23 cellular contexts compared by ENCODE assay signal in the genomic region with DNA sequence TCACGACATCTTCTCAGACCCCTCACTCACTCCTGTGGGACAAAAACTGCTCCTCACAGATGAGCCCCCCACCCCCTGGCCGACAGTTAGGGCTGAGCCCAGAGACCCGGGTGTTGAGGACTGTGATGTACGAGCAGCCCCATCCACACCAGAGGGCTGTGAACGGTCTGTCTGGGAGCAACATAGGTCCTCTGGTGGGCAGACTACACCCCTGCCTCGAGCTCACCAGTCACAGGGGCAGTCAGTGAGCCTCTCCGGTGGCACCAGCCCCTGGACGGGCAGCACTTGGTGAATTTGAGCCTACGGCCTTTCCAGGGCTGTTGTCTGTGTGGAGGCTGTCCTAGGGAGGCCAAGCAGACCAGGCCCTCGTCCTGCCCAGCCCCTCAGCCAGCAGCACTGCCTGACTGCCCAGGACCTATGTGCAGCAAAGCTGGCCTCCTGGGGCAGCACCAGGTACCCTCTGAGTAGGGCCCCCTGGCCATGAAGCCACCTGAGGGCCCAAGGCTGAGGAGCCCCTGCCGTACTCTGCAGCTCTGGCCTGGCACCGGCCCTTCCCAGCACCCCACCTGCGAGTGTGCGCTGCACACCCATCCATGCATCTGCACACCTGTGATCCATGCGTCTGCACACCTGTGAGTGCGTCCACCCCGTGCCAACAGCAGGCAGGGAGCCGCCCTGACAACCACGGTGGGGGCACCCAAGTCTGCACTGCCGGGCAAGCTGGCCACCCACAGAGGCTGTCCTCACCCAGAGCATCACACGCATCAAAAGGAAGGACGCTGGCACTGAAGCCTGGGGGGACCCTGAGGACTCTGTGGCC.
DNase-seq lines count a peak whose midpoint lies in the region; ATAC-seq and TF ChIP-seq lines count a peak whose summit lies in the region.
"Had no signal": no experiment of that assay in that cellular context is flagged by ENCODE, and none has a peak within 500 bp of the region (broad histone marks: within the 10 kb centered on the region; RNA-seq: fewer than 3 reads in every experiment).

No MANE protein-coding gene starts in this region.

- no peak overlapping the region for H3K4me3 Mint-ChIP-seq in chondrocyte (ENCODE audit: unreplicated experiment)
- H3K4me3 Mint-ChIP-seq in neural progenitor cell: peak overlapping the region; percentile 25
- no peak overlapping the region for H3K4me3 Mint-ChIP-seq in CD4-positive, alpha-beta T cell
- H3K4me3 Mint-ChIP-seq: CD8-positive, alpha-beta T cell; HFFc6 had no signal

- H3K14ac ChIP-seq in mesenchymal stem cell (ENCODE audit: low read length in 2 of 2): no peak overlapping the region

- H2BK12ac ChIP-seq in mesenchymal stem cell (ENCODE audit: low read length in 2 of 2): no peak overlapping the region

- H3K27ac Mint-ChIP-seq in chondrocyte (ENCODE audit: unreplicated experiment) (no peak overlapping the region), neural progenitor cell (peak overlapping the region; percentile 73)
- H3K27ac Mint-ChIP-seq in CD4-positive, alpha-beta T cell: no peak overlapping the region
- H3K27ac Mint-ChIP-seq: CD8-positive, alpha-beta T cell; HFFc6 had no signal

- ATAC-seq in CD4-positive, alpha-beta T cell (ENCODE audit: poor library complexity): no peak
- ATAC-seq in HG02885 (IDR thresholded peaks at IDR 0.05; ENCODE audit: poor library complexity, unreplicated experiment): no peak
- ATAC-seq: CD8-positive, alpha-beta T cell had no signal

- no peak overlapping the region for H2BK15ac ChIP-seq in mesenchymal stem cell (ENCODE audit: low read depth, poor library complexity, severe bottlenecking)

- intact Hi-C loops in spleen (cut with DNase I; ENCODE audit: low total_unique reads): no loop called here
- intact Hi-C loops in CD4-positive, alpha-beta T cell (cut with DNase I, micrococcal nuclease): no loop called here

- peaks cover 14% of the 10 kb centered on the region for H3K27me3 Mint-ChIP-seq in chondrocyte (ENCODE audit: low read depth)
- peaks cover 16% of the 10 kb centered on the region for H3K27me3 Mint-ChIP-seq in neural progenitor cell (ENCODE audit: insufficient read depth, low read depth)
- peaks cover 24% of the 10 kb centered on the region for H3K27me3 Mint-ChIP-seq in CD4-positive, alpha-beta T cell

- no peak overlapping the region for H3K4ac ChIP-seq in mesenchymal stem cell (ENCODE audit: low read depth in 1 of 2, low read length in 2 of 2)

- H3K4me1 ChIP-seq in BE2C (no peaks in the 10 kb centered on the region), neural progenitor cell (no peaks in the 10 kb centered on the region), spleen (peaks cover 0 to 16% (median 9%) of the 10 kb centered on the region in 6 donors), mesenchymal stem cell (ENCODE audit: control insufficient read depth, insufficient read depth, low read depth, low read length) (peaks cover 12% of the 10 kb centered on the region)
- H3K4me1 ChIP-seq: Caco-2 had no signal

- H3K9me3 Mint-ChIP-seq in chondrocyte (ENCODE audit: low read depth) (no peaks in the 10 kb centered on the region), neural progenitor cell (peaks cover 2% of the 10 kb centered on the region)
- H3K9me3 Mint-ChIP-seq in CD4-positive, alpha-beta T cell: no peaks in the 10 kb centered on the region
- H3K9me3 Mint-ChIP-seq: CD8-positive, alpha-beta T cell; HFFc6 had no signal

- CTCF ChIA-PET in CD4-positive, alpha-beta T cell (lab: Charles Lee): no interaction called here

- POLR2A ChIA-PET in CD4-positive, alpha-beta T cell (lab: Charles Lee): no interaction called here

- H3K4me3 ChIP-seq in BE2C (ENCODE audit: low read depth, low read length): no peak overlapping the region
- no peak overlapping the region for H3K4me3 ChIP-seq in neural progenitor cell
- H3K4me3 ChIP-seq in spleen: no peak overlapping the region
- no peak overlapping the region for H3K4me3 ChIP-seq in mesenchymal stem cell (ENCODE audit: insufficient read depth in 1 of 2, low read depth in 1 of 2, low read length in 2 of 2)
- H3K4me3 ChIP-seq: BLaER1 treated with 17β-estradiol and CSF1 and Interleukin-3, amounts not matched to agents 10 nM and 100 nM; GM23248; Peyer's patch; SK-N-MC had no signal

- H3K4me2 ChIP-seq in neural progenitor cell (no peak overlapping the region), mesenchymal stem cell (ENCODE audit: low read length, poor library complexity, severe bottlenecking) (no peak overlapping the region)
- H3K4me2 ChIP-seq: BLaER1 treated with 17β-estradiol and CSF1 and Interleukin-3, amounts not matched to agents 10 nM and 100 nM had no signal

- H3K79me1 ChIP-seq in mesenchymal stem cell (replicated peaks; ENCODE audit: low read length, poor library complexity, severe bottlenecking): no peaks in the 10 kb centered on the region

- H3K9me3 ChIP-seq in BE2C: no peaks in the 10 kb centered on the region
- no peaks in the 10 kb centered on the region for H3K9me3 ChIP-seq in neural progenitor cell (ENCODE audit: low read depth)
- no peaks in the 10 kb centered on the region for H3K9me3 ChIP-seq in spleen
- H3K9me3 ChIP-seq in CD4-positive, alpha-beta T cell (ENCODE audit: control insufficient read depth, low read length): no peaks in the 10 kb centered on the region
- H3K9me3 ChIP-seq in mesenchymal stem cell (ENCODE audit: control insufficient read depth, low read length): peaks cover 10% of the 10 kb centered on the region
- H3K9me3 ChIP-seq: Caco-2, Peyer's patch had no signal

- no peak overlapping the region for H3K18ac ChIP-seq in mesenchymal stem cell (ENCODE audit: low read depth in 1 of 2, low read length in 2 of 2)

- H2AFZ ChIP-seq in neural progenitor cell (replicated peaks) (no peak overlapping the region), mesenchymal stem cell (ENCODE audit: low read depth, low read length) (no peak overlapping the region)
- H2AFZ ChIP-seq: GM23248 had no signal

- H3K36me3 Mint-ChIP-seq in chondrocyte (ENCODE audit: low read depth) (no peaks in the 10 kb centered on the region), neural progenitor cell (no peaks in the 10 kb centered on the region)
- H3K36me3 Mint-ChIP-seq in CD4-positive, alpha-beta T cell (ENCODE audit: low read depth): no peaks in the 10 kb centered on the region
- H3K36me3 Mint-ChIP-seq: CD8-positive, alpha-beta T cell had no signal

- H4K20me1 ChIP-seq in neural progenitor cell (ENCODE audit: low read depth): no peaks in the 10 kb centered on the region
- H4K20me1 ChIP-seq: BLaER1 treated with 17β-estradiol and CSF1 and Interleukin-3, amounts not matched to agents 10 nM and 100 nM had no signal

- H3K4me1 Mint-ChIP-seq in chondrocyte (ENCODE audit: low read depth) (no peaks in the 10 kb centered on the region), neural progenitor cell (peaks cover 11% of the 10 kb centered on the region)
- H3K4me1 Mint-ChIP-seq in CD4-positive, alpha-beta T cell (ENCODE audit: low read depth): peaks cover 5% of the 10 kb centered on the region

- H3K36me3 ChIP-seq in BE2C (no peaks in the 10 kb centered on the region), neural progenitor cell (no peaks in the 10 kb centered on the region), spleen (no peaks in the 10 kb centered on the region), mesenchymal stem cell (ENCODE audit: control insufficient read depth in 1 of 2, insufficient read depth in 2 of 2, low read depth in 1 of 2, low read length in 2 of 2) (no peaks in the 10 kb centered on the region)
- H3K36me3 ChIP-seq: BLaER1 treated with 17β-estradiol and CSF1 and Interleukin-3, amounts not matched to agents 10 nM and 100 nM; Peyer's patch had no signal

- no peak overlapping the region for H3K27ac ChIP-seq in neural progenitor cell
- H3K27ac ChIP-seq in spleen: no peak overlapping the region
- no peak overlapping the region for H3K27ac ChIP-seq in CD4-positive, alpha-beta T cell (ENCODE audit: low read depth, low read length)
- no peak overlapping the region for H3K27ac ChIP-seq in mesenchymal stem cell (ENCODE audit: low read length, poor library complexity, severe bottlenecking)
- H3K27ac ChIP-seq: BLaER1 treated with 17β-estradiol and CSF1 and Interleukin-3, amounts not matched to agents 10 nM and 100 nM; GM23248; Peyer's patch; SK-N-MC had no signal

- H4K91ac ChIP-seq in mesenchymal stem cell (ENCODE audit: low read length): no peak overlapping the region

- H2AK5ac ChIP-seq in mesenchymal stem cell (ENCODE audit: low read length, severe bottlenecking): no peak overlapping the region

- peaks cover 9% of the 10 kb centered on the region for H3F3A ChIP-seq in neural progenitor cell (ENCODE audit: low read depth)

- H3K27me3 ChIP-seq in BE2C: peaks cover 63% of the 10 kb centered on the region
- peaks cover 43% of the 10 kb centered on the region for H3K27me3 ChIP-seq in neural progenitor cell
- H3K27me3 ChIP-seq in spleen (replicated peaks in 1 of 7): peaks cover 0 to 83% (median 31%) of the 10 kb centered on the region in 7 donors
- H3K27me3 ChIP-seq in CD4-positive, alpha-beta T cell (ENCODE audit: control insufficient read depth, insufficient read depth, low read length): peaks cover 17% of the 10 kb centered on the region
- peaks cover 33 to 85% of the 10 kb centered on the region in 2 experiments for H3K27me3 ChIP-seq in mesenchymal stem cell (ENCODE audit: control insufficient read depth in 1 of 2, insufficient read depth in 1 of 2, low read length in 2 of 2)

- H3K9ac ChIP-seq in neural progenitor cell (no peak overlapping the region), mesenchymal stem cell (ENCODE audit: low read length) (no peak overlapping the region)
- H3K9ac ChIP-seq: BLaER1 treated with 17β-estradiol and CSF1 and Interleukin-3, amounts not matched to agents 10 nM and 100 nM; GM23248 had no signal

- 76 to 85% (median 84%) methylated on average over 17 to 22 of the region's 22 CpGs for WGBS in spleen, 5 donors
- 83% methylated on average over 22 of the region's 22 CpGs for WGBS in mesenchymal stem cell

- no peak overlapping the region for H3K23ac ChIP-seq in mesenchymal stem cell (ENCODE audit: low read length in 2 of 2)

- TF ChIP-seq CTCF in BE2C (IDR thresholded peaks at IDR 0.05; ENCODE audit: low read depth, low read length) (no peak), chondrocyte (IDR thresholded peaks at IDR 0.05) (no peak), neural progenitor cell (IDR thresholded peaks at IDR 0.05) (no peak), spleen (IDR thresholded peaks at IDR 0.05 in 8 of 11, conservative IDR thresholded peaks at IDR 0.05 in 3 of 11) (no peak)
- TF ChIP-seq CTCF in CD4-positive, alpha-beta T cell (IDR thresholded peaks at IDR 0.05): no peak

- H2BK120ac ChIP-seq in mesenchymal stem cell (ENCODE audit: low read depth, low read length): no peak overlapping the region

- no peak for TF ChIP-seq POLR2A in spleen (IDR thresholded peaks at IDR 0.05)

- no peak overlapping the region for H4K8ac ChIP-seq in mesenchymal stem cell (ENCODE audit: low read length)

- H3K79me2 ChIP-seq in neural progenitor cell (ENCODE audit: low read depth): no peaks in the 10 kb centered on the region

- DNase-seq in BE2C: peak; percentile 3
- DNase-seq in chondrocyte (ENCODE audit: low spot score): peak; percentile 74
- no peak for DNase-seq in neural progenitor cell (ENCODE audit: low spot score)
- peak; percentile 56 for DNase-seq in spleen
- no peak for DNase-seq in CD4-positive, alpha-beta T cell
- no peak for DNase-seq in mesenchymal stem cell
- DNase-seq: Caco-2, GM23248, H7, HFFc6, IMR-90, KG1, MM.1S, NCI-H2029 treated with DMSO at 0.1 percent for 48 hours, NCI-H2227 treated with DMSO at 0.1 percent for 48 hours, NCI-H526 treated with DMSO at 0.1 percent for 48 hours, OCI-M1, Peyer's patch, SIG-M5 had no signal

- no peak overlapping the region for H2BK5ac ChIP-seq in mesenchymal stem cell (ENCODE audit: low read depth, low read length, poor library complexity, severe bottlenecking)

Comparison
In these comparisons a context has a peak if more than half of its experiments do, and no peak if none do; other contexts are left out.
1. DNase-seq: peak in BE2C (single experiment), chondrocyte (single experiment) and spleen (single experiment); none in neural progenitor cell (single experiment), CD4-positive, alpha-beta T cell (0 of 10) and mesenchymal stem cell (single experiment).